8 cellular contexts compared by ENCODE assay signal in genomic region chr10:6144609-6145413, GRCh38. TPM values are rescaled to one million over a fixed set of nuclear protein-coding genes. Genes with fewer than 3 reads are reported as not detected.
DNase-seq lines count a peak whose midpoint lies in the region; ATAC-seq lines count a peak whose summit lies in the region.

No MANE protein-coding gene starts in this region.

- H3K14ac ChIP-seq in neuronal stem cell (ENCODE audit: low read length) = peak overlapping the region; percentile 84

- H2BK15ac ChIP-seq in neuronal stem cell (ENCODE audit: low read length) = peak overlapping the region; percentile 88

- DNase-seq in COLO668 (lab: John Stamatoyannopoulos, UW; ENCODE audit: unreplicated experiment) (peak; percentile 81), HK-2 (ENCODE audit: unreplicated experiment) (peak; percentile 82), SIG-M5 treated with dmso at 0.1 percent for 504 hours (lab: John Stamatoyannopoulos, UW; ENCODE audit: unreplicated experiment) (peak; percentile 75), foreskin melanocyte (peak; percentile 76), neuronal stem cell (ENCODE audit: low spot score) (peak; percentile 70)
- DNase-seq in activated gamma-delta T cell treated with anti-CD3 and anti-CD28 coated beads, Interleukin-2, amount 50 U/mL, for 16 hours (ENCODE audit: low read depth) = peak; percentile 80

- H3K27ac ChIP-seq in neuronal stem cell (replicated peaks; ENCODE audit: low read length) (no peak overlapping the region), subcutaneous abdominal adipose tissue (ENCODE audit: low read depth, low read length) (peak overlapping the region; percentile 62)

- H3K23ac ChIP-seq in neuronal stem cell (ENCODE audit: low read depth, low read length, poor library complexity) = peak overlapping the region; percentile 86

- H3K4me1 ChIP-seq in neuronal stem cell (ENCODE audit: control insufficient read depth in 2 of 2, insufficient read depth in 1 of 2, low read depth in 1 of 2, low read length in 2 of 2) (peaks cover 6 to 32% of the 10 kb centered on the region in 2 donors), subcutaneous abdominal adipose tissue (ENCODE audit: control insufficient read depth in 5 of 5, insufficient read depth in 5 of 5, low read length in 5 of 5) (peaks cover 8 to 76% (median 67%) of the 10 kb centered on the region in 5 donors)

- peak overlapping the region; percentile 21 for H2BK120ac ChIP-seq in neuronal stem cell (ENCODE audit: low read depth, low read length)

- H3K9ac ChIP-seq in neuronal stem cell (ENCODE audit: low read depth, low read length, poor library complexity) (peak overlapping the region; percentile 95), subcutaneous abdominal adipose tissue (ENCODE audit: low read length in 5 of 5) (peak overlapping the region in 4 of 5 donors; percentile 67 to 77 (median 73))

- H3K79me1 ChIP-seq in neuronal stem cell (ENCODE audit: low read depth, low read length) = peaks cover 8% of the 10 kb centered on the region

- H3K36me3 ChIP-seq in neuronal stem cell (replicated peaks in 1 of 2; ENCODE audit: control insufficient read depth in 2 of 2, insufficient read depth in 2 of 2, low read length in 2 of 2) (peaks cover 2 to 10% of the 10 kb centered on the region in 2 donors), subcutaneous abdominal adipose tissue (ENCODE audit: control insufficient read depth in 5 of 5, insufficient read depth in 5 of 5, low read length in 5 of 5) (peaks cover 0 to 9% (median 0%) of the 10 kb centered on the region in 5 donors)

- H2AFZ ChIP-seq in neuronal stem cell (ENCODE audit: low read length) = peak overlapping the region; percentile 98

- peak overlapping the region; percentile 64 for H2AK5ac ChIP-seq in neuronal stem cell (ENCODE audit: low read depth, low read length)

- no peak overlapping the region for H2BK12ac ChIP-seq in neuronal stem cell (ENCODE audit: low read length)

- no CpG with 5 or more reads among the region's 106 CpGs for WGBS in neuronal stem cell (ENCODE audit: extremely low coverage in 2 of 2, insufficient read length in 2 of 2, insufficient replicate concordance in 1 of 2), 2 donors

- H3K4ac ChIP-seq in neuronal stem cell (ENCODE audit: low read length) = no peak overlapping the region

- H3K4me3 ChIP-seq in neuronal stem cell (ENCODE audit: low read length in 2 of 2) = peak overlapping the region; percentile 69 to 89
- H3K4me3 ChIP-seq in subcutaneous abdominal adipose tissue (ENCODE audit: low read depth in 1 of 5, low read length in 5 of 5) = peak overlapping the region; percentile 69 to 86 (median 82)

- peak; percentile 62 for ATAC-seq in GM19463 (IDR thresholded peaks at IDR 0.05; ENCODE audit: unreplicated experiment)

- H3K4me2 ChIP-seq in neuronal stem cell (ENCODE audit: insufficient read depth, low read length, poor library complexity, severe bottlenecking) = peak overlapping the region; percentile 89

- H3K18ac ChIP-seq in neuronal stem cell (ENCODE audit: low read length) = peak overlapping the region; percentile 98

- H3K9me3 ChIP-seq in neuronal stem cell (replicated peaks in 1 of 2; ENCODE audit: control insufficient read depth in 2 of 2, insufficient read depth in 1 of 2, low read depth in 1 of 2, low read length in 2 of 2) (no peaks in the 10 kb centered on the region), subcutaneous abdominal adipose tissue (ENCODE audit: control insufficient read depth in 5 of 5, low read length in 5 of 5) (no peaks in the 10 kb centered on the region)

- peak overlapping the region; percentile 86 for H4K8ac ChIP-seq in neuronal stem cell (ENCODE audit: low read depth, low read length)

- H3K27me3 ChIP-seq in neuronal stem cell (ENCODE audit: control insufficient read depth in 3 of 3, insufficient read depth in 3 of 3, low read depth in 1 of 3, low read length in 3 of 3) (peaks cover 0 to 7% (median 0%) of the 10 kb centered on the region in 3 experiments), subcutaneous abdominal adipose tissue (ENCODE audit: control insufficient read depth in 5 of 5, insufficient read depth in 4 of 5, low read length in 5 of 5) (no peaks in the 10 kb centered on the region)

- H4K91ac ChIP-seq in neuronal stem cell (ENCODE audit: low read depth, low read length, poor library complexity) = peak overlapping the region; percentile 98

- H2BK5ac ChIP-seq in neuronal stem cell (ENCODE audit: low read length) = peak overlapping the region; percentile 67

RNA-seq across cellular contexts. Expression of gene RBM17, which starts 56.0 kb away (rescaled TPM):
- polyA plus RNA-seq in neuronal stem cell (2013, experiment 1 of 2) = 75.9 TPM
- 76.3 TPM for polyA plus RNA-seq in neuronal stem cell (2013, experiment 2 of 2)

RNA-seq across cellular contexts. Expression of gene PFKFB3, which starts 57.9 kb away (rescaled TPM):
- 11.4 TPM for polyA plus RNA-seq in neuronal stem cell (2013, experiment 1 of 2)
- 11.8 TPM for polyA plus RNA-seq in neuronal stem cell (2013, experiment 2 of 2)
